In genomic region chr2:71643674-71644357, GRCh38 we compare ENCODE assay signal across 23 cellular contexts.
A peak's percentile ranks its signal among the peaks of the same experiment; 100 is the strongest.
DNase-seq lines count a peak whose midpoint lies in the region; ATAC-seq and TF ChIP-seq lines count a peak whose summit lies in the region.
"Had no signal": no experiment of that assay in that cellular context is flagged by ENCODE, and none has a peak within 500 bp of the region (broad histone marks: within the 10 kb centered on the region; RNA-seq: fewer than 3 reads in every experiment).

No MANE protein-coding gene starts in this region.

- POLR2A ChIA-PET in PC-3 (lab: Charles Lee; ENCODE audit: unreplicated experiment) = no interaction called here

- TF ChIP-seq CTCF in PC-3 (conservative IDR thresholded peaks at IDR 0.05; ENCODE audit: low read depth, low read length) = no peak
- TF ChIP-seq CTCF in epithelial cell of esophagus (IDR thresholded peaks at IDR 0.05; ENCODE audit: insufficient read depth, low read depth, low read length, missing control alignments) = no peak
- TF ChIP-seq CTCF in osteoblast (IDR thresholded peaks at IDR 0.05; ENCODE audit: extremely low read depth, low read depth, low read length) = no peak
- no peak for TF ChIP-seq CTCF in spleen (IDR thresholded peaks at IDR 0.05 in 8 of 11, conservative IDR thresholded peaks at IDR 0.05 in 3 of 11)

- no peaks in the 10 kb centered on the region for H3K9me3 ChIP-seq in PC-3 (ENCODE audit: low read length)
- H3K9me3 ChIP-seq in osteoblast (ENCODE audit: low read depth, low read length) = no peaks in the 10 kb centered on the region
- H3K9me3 ChIP-seq in spleen = no peaks in the 10 kb centered on the region

- H3K36me3 ChIP-seq in PC-3 (ENCODE audit: low read depth, low read length) = no peaks in the 10 kb centered on the region
- H3K36me3 ChIP-seq in osteoblast (ENCODE audit: insufficient read depth, low read length) = no peaks in the 10 kb centered on the region
- peaks cover 0 to 54% (median 3%) of the 10 kb centered on the region in 6 donors for H3K36me3 ChIP-seq in spleen

- H3K27me3 ChIP-seq in PC-3 (ENCODE audit: low read length) = no peaks in the 10 kb centered on the region
- peaks cover 7% of the 10 kb centered on the region for H3K27me3 ChIP-seq in osteoblast (ENCODE audit: insufficient read depth, low read length)
- H3K27me3 ChIP-seq in spleen (replicated peaks in 1 of 7) = peaks cover 0 to 12% (median 0%) of the 10 kb centered on the region in 7 donors

- H3K4me2 ChIP-seq in PC-3 (ENCODE audit: low read length) = peak overlapping the region; percentile 27
- no peak overlapping the region for H3K4me2 ChIP-seq in osteoblast (ENCODE audit: insufficient read depth, low read length)
- H3K4me2 ChIP-seq: KMS-11 had no signal

- H2AFZ ChIP-seq in PC-3 (ENCODE audit: low read length) = no peak overlapping the region
- no peak overlapping the region for H2AFZ ChIP-seq in osteoblast (ENCODE audit: low read length)

- TF ChIP-seq POLR2A in spleen (IDR thresholded peaks at IDR 0.05) = no peak

- ATAC-seq in PC-3 (no peak), GM21526 (IDR thresholded peaks at IDR 0.05; ENCODE audit: low FRiP score, unreplicated experiment) (no peak)

- H3K4me1 ChIP-seq in PC-3 (ENCODE audit: insufficient read depth, low read length) (peaks cover 27% of the 10 kb centered on the region), osteoblast (ENCODE audit: insufficient read depth, low read length) (peaks cover 4% of the 10 kb centered on the region), spleen (peaks cover 3 to 54% (median 20%) of the 10 kb centered on the region in 6 donors)

- H3F3A ChIP-seq in PC-3 (ENCODE audit: low read length, unreplicated experiment) = no peaks in the 10 kb centered on the region

- 80 to 88% (median 83%) methylated on average over 13 of the region's 13 CpGs for WGBS in spleen, 5 donors

- no peak overlapping the region for H3K9ac ChIP-seq in PC-3 (ENCODE audit: low read length)
- H3K9ac ChIP-seq: KMS-11 had no signal

- H4K20me1 ChIP-seq in PC-3 (ENCODE audit: low read length) (no peaks in the 10 kb centered on the region), osteoblast (ENCODE audit: insufficient read depth, low read length) (no peaks in the 10 kb centered on the region)

- DNase-seq in AG20443 (ENCODE audit: low spot score) (peak; percentile 5), PC-3 (peak; percentile 47), epithelial cell of esophagus (ENCODE audit: low read depth) (peak; percentile 59), osteoblast (ENCODE audit: insufficient read length, low spot score, missing footprints) (peak; percentile 17), spleen (no peak), putamen (ENCODE audit: low spot score) (no peak), AG08396 (ENCODE audit: low spot score) (no peak)
- DNase-seq: 8988T; Calu3; CD8-positive, alpha-beta memory T cell; DMS153; GDM1; H9; NCI-H1105; NCI-H146; NCI-H2029; NCI-H226; NCI-H510A treated with DMSO at 0.1 percent for 48 hours; NCI-H82; SHP77 had no signal

- H3K4me3 ChIP-seq in PC-3 (ENCODE audit: low read length) = no peak overlapping the region
- no peak overlapping the region for H3K4me3 ChIP-seq in epithelial cell of esophagus (ENCODE audit: low read length)
- H3K4me3 ChIP-seq in osteoblast (ENCODE audit: insufficient read depth, low read length) = no peak overlapping the region
- H3K4me3 ChIP-seq in spleen = no peak overlapping the region

- H3K27ac ChIP-seq in PC-3 (ENCODE audit: low read length) (no peak overlapping the region), osteoblast (ENCODE audit: low read depth, low read length) (no peak overlapping the region), spleen (peak overlapping the region in 1 of 8 donors; percentile 6)
- H3K27ac ChIP-seq: C4-2B, KMS-11 had no signal

- H3K79me2 ChIP-seq in PC-3 (ENCODE audit: low read length) = no peaks in the 10 kb centered on the region
- H3K79me2 ChIP-seq in osteoblast (ENCODE audit: insufficient read depth, low read length) = no peaks in the 10 kb centered on the region

- H3K9me2 ChIP-seq in PC-3 (replicated peaks; ENCODE audit: low read length) = no peaks in the 10 kb centered on the region

- intact Hi-C loops in PC-3 (cut with micrococcal nuclease) (no loop called here), spleen (cut with DNase I; ENCODE audit: low total_unique reads) (no loop called here)

- CTCF ChIA-PET in PC-3 (lab: Charles Lee) = no interaction called here

- BruUV-seq in PC-3 (replicated peaks; lab: Mats Ljungman, UMichigan) = no TSS peak

Comparison
In these comparisons a context has a peak if more than half of its experiments do, and no peak if none do; other contexts are left out.
1. DNase-seq: peak in AG20443 (single experiment), PC-3 (single experiment), epithelial cell of esophagus (single experiment) and osteoblast (single experiment); none in spleen (single experiment), putamen (single experiment) and AG08396 (single experiment).